ENCODE assay signal across 9 cellular contexts in the genomic region with DNA sequence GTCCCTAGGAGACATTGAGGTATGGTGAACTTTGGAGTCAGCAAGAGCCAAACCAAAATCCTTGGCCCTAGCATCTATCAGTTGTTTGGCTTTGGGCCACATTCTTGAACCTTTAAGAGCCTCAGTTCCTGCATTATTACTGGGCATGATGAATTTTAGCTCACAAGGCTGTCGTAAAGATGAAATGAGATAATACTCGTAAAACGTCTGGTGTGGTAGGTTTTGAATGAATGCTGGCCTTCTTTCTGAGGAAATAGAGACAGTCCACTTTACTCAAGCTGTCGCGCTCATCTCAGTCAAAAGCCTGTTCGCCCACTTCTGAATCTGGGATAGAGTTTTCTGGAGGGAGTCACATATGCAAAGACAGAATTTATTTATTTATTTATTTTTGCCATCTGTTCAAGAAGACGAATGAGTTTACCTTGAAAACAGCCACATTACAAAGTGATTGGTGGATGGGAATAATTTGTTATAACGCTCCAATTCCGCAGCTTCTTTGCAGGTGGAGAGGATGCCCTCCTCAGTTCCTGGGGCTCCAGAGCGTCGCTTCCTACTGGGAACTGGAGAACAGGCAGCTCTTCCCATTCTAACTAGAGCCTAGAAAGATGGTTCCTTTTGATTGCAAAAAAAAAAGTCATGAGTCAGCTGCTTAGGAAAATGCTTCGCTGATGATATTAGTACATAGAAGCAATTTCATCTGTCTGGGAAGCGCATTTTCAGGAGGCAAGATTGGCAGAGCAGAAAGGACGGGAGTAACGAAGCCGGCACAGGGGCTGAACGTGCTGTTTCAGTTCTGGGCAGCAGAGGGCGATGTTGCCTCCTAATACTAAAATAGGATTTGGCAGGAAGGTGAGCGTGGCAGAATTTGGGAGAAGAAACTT. TPM values are rescaled to one million over a fixed set of nuclear protein-coding genes. Genes with fewer than 3 reads are reported as not detected.
A peak's percentile ranks its signal among the peaks of the same experiment; 100 is the strongest.
DNase-seq lines count a peak whose midpoint lies in the region; ATAC-seq, FAIRE-seq and TF ChIP-seq lines count a peak whose summit lies in the region.
"Had no signal": no experiment of that assay in that cellular context is flagged by ENCODE, and none has a peak within 500 bp of the region (broad histone marks: within the 10 kb centered on the region; RNA-seq: fewer than 3 reads in every experiment).

No MANE protein-coding gene starts in this region.

- DNase-seq in GM06990 (ENCODE audit: extremely low read depth, insufficient read length) (peak; percentile 5), NCI-H345 treated with DMSO at 0.1 percent for 48 hours (lab: John Stamatoyannopoulos, UW; ENCODE audit: unreplicated experiment) (peak; percentile 16), endothelial cell of umbilical vein (ENCODE audit: low read depth, low spot score) (peak; percentile 63), mesothelial cell of epicardium (ENCODE audit: low spot score in 2 of 2, unreplicated experiment in 2 of 2) (peak; percentile 38 to 84)
- DNase-seq in activated CD4-positive, alpha-beta T cell treated with anti-CD3 and anti-CD28 coated beads, Interleukin-2, amount 50 U/mL, for 4 hours = peak; percentile 23 to 24
- DNase-seq in stimulated activated naive CD8-positive, alpha-beta T cell treated with anti-CD3 and anti-CD28 coated beads, Interleukin-15, amount 100 ng/mL, for 72 hours = peak; percentile 34 to 36

- H3K9me3 ChIP-seq in endothelial cell of umbilical vein (replicated peaks; ENCODE audit: control insufficient read depth, insufficient read depth, low read length) = no peaks in the 10 kb centered on the region

- H3K27me3 Mint-ChIP-seq in mesothelial cell of epicardium (ENCODE audit: low read depth) = peaks cover 40% of the 10 kb centered on the region
- peaks cover 47% of the 10 kb centered on the region for H3K27me3 Mint-ChIP-seq in stimulated activated naive CD8-positive, alpha-beta T cell treated with anti-CD3 and anti-CD28 coated beads, Interleukin-15, amount 100 ng/mL, for 72 hours

- H4K20me1 ChIP-seq in endothelial cell of umbilical vein (replicated peaks; ENCODE audit: control insufficient read depth, extremely low read depth, insufficient read depth, low read length) = no peaks in the 10 kb centered on the region

- ATAC-seq in HG03103 (IDR thresholded peaks at IDR 0.05; ENCODE audit: low read depth, unreplicated experiment) = peak; percentile 48
- no peak for ATAC-seq in stimulated activated naive CD8-positive, alpha-beta T cell treated with anti-CD3 and anti-CD28 coated beads, Interleukin-15, amount 100 ng/mL, for 72 hours
- no peak for ATAC-seq in GM18868 (IDR thresholded peaks at IDR 0.05; ENCODE audit: unreplicated experiment)

- H3K9ac ChIP-seq in endothelial cell of umbilical vein (replicated peaks; ENCODE audit: extremely low read depth, insufficient read depth, low read length) = no peak overlapping the region

- dilution Hi-C loops in endothelial cell of umbilical vein (cut with MboI; ENCODE audit: extremely low pct_ligation_motif_present, low sequenced_read_pairs) = no loop called here

- H3K36me3 Mint-ChIP-seq in mesothelial cell of epicardium = no peaks in the 10 kb centered on the region

- CTCF ChIA-PET in endothelial cell of umbilical vein (lab: Charles Lee) = interaction anchor here (0.6 to 4.6 kb wide), 26 partner anchors 8 to 1975 kb away, joined by 3 to 38 read pairs (median 4); no protein-coding TSS in a partner anchor

- POLR2A ChIA-PET in endothelial cell of umbilical vein (lab: Charles Lee) = no interaction called here

- H3K27ac Mint-ChIP-seq in mesothelial cell of epicardium = no peak overlapping the region
- H3K27ac Mint-ChIP-seq in stimulated activated naive CD8-positive, alpha-beta T cell treated with anti-CD3 and anti-CD28 coated beads, Interleukin-15, amount 100 ng/mL, for 72 hours = no peak overlapping the region
- H3K27ac Mint-ChIP-seq: dendritic cell treated with granulocyte-macrophage colony-stimulating factor and Interleukin-4, amounts not matched to agents 40 ng/mL and 50 ng/mL, for 4 days had no signal

- TF ChIP-seq CTCF in GM06990 (IDR thresholded peaks at IDR 0.05; ENCODE audit: insufficient read depth, low read length, poor library complexity, severe bottlenecking) (peak; percentile 94), endothelial cell of umbilical vein (IDR thresholded peaks at IDR 0.05; ENCODE audit: extremely low read depth in 1 of 2, insufficient read depth in 1 of 2, low read depth in 1 of 2, low read length in 2 of 2) (peak; percentile 89 to 90), mesothelial cell of epicardium (IDR thresholded peaks at IDR 0.05; ENCODE audit: unreplicated experiment) (peak; percentile 89)

- H3K27ac ChIP-seq in endothelial cell of umbilical vein (ENCODE audit: insufficient read depth, low read depth, low read length) = no peak overlapping the region

- TF ChIP-seq POLR2A in endothelial cell of umbilical vein (IDR thresholded peaks at IDR 0.05; ENCODE audit: low read depth, low read length) = no peak

- no peak overlapping the region for H2AFZ ChIP-seq in endothelial cell of umbilical vein (ENCODE audit: low read depth, low read length)

- H3K4me2 ChIP-seq in endothelial cell of umbilical vein (ENCODE audit: insufficient read depth, low read length) = peak overlapping the region; percentile 17

- H3K9me1 ChIP-seq in endothelial cell of umbilical vein (replicated peaks; ENCODE audit: control insufficient read depth, extremely low read depth, insufficient read depth, low read length) = no peaks in the 10 kb centered on the region

- no peaks in the 10 kb centered on the region for H3K36me3 ChIP-seq in GM06990 (ENCODE audit: control insufficient read depth, insufficient read depth, low read length)
- no peaks in the 10 kb centered on the region for H3K36me3 ChIP-seq in endothelial cell of umbilical vein (ENCODE audit: control insufficient read depth in 2 of 2, extremely low read depth in 1 of 2, insufficient read depth in 2 of 2, low read length in 2 of 2)

- no TSS peak for BruUV-seq in endothelial cell of umbilical vein (replicated peaks; lab: Mats Ljungman, UMichigan)

- no peaks in the 10 kb centered on the region; the same call in 1 of the 2 replicates for H3K27me3 ChIP-seq in GM06990 (replicated peaks; ENCODE audit: control insufficient read depth, insufficient read depth, low read length)
- H3K27me3 ChIP-seq in endothelial cell of umbilical vein (ENCODE audit: control insufficient read depth in 2 of 2, insufficient read depth in 2 of 2, low read length in 2 of 2) = peaks cover 0 to 11% of the 10 kb centered on the region in 2 experiments

- H3K79me2 ChIP-seq in endothelial cell of umbilical vein (ENCODE audit: control insufficient read depth, insufficient read depth, low read length) = no peaks in the 10 kb centered on the region

- H3K4me1 Mint-ChIP-seq in mesothelial cell of epicardium = peaks cover 12% of the 10 kb centered on the region
- H3K4me1 Mint-ChIP-seq in stimulated activated naive CD8-positive, alpha-beta T cell treated with anti-CD3 and anti-CD28 coated beads, Interleukin-15, amount 100 ng/mL, for 72 hours = peaks cover 3% of the 10 kb centered on the region

- no peaks in the 10 kb centered on the region for H3K9me3 Mint-ChIP-seq in mesothelial cell of epicardium
- H3K9me3 Mint-ChIP-seq in stimulated activated naive CD8-positive, alpha-beta T cell treated with anti-CD3 and anti-CD28 coated beads, Interleukin-15, amount 100 ng/mL, for 72 hours = no peaks in the 10 kb centered on the region
- H3K9me3 Mint-ChIP-seq: dendritic cell treated with granulocyte-macrophage colony-stimulating factor and Interleukin-4, amounts not matched to agents 40 ng/mL and 50 ng/mL, for 4 days had no signal

- FAIRE-seq in endothelial cell of umbilical vein (lab: Jason Lieb, UNC) = peak; percentile 95

- peak overlapping the region; percentile 25 for H3K4me3 Mint-ChIP-seq in mesothelial cell of epicardium
- no peak overlapping the region for H3K4me3 Mint-ChIP-seq in stimulated activated naive CD8-positive, alpha-beta T cell treated with anti-CD3 and anti-CD28 coated beads, Interleukin-15, amount 100 ng/mL, for 72 hours
- H3K4me3 Mint-ChIP-seq: dendritic cell treated with granulocyte-macrophage colony-stimulating factor and Interleukin-4, amounts not matched to agents 40 ng/mL and 50 ng/mL, for 4 days had no signal

- H3K4me3 ChIP-seq in GM06990 (replicated peaks; ENCODE audit: low read depth, low read length) (no peak overlapping the region), endothelial cell of umbilical vein (replicated peaks in 1 of 3; ENCODE audit: insufficient read depth in 1 of 3, low read depth in 1 of 3, low read length in 3 of 3) (no peak overlapping the region)

- intact Hi-C loops in endothelial cell of umbilical vein (cut with micrococcal nuclease) = loop anchor here (1.0 to 10.0 kb wide), 8 partner anchors 150 to 1876 kb away; no protein-coding TSS in a partner anchor

- peaks cover 2% of the 10 kb centered on the region for H3K4me1 ChIP-seq in endothelial cell of umbilical vein (ENCODE audit: control insufficient read depth, extremely low read depth, insufficient read depth, low read length)

TF ChIP-seq in endothelial cell of umbilical vein, 7 proteins besides CTCF, POLR2A, EP300 and RAD21:
- TF ChIP-seq GATA2 (IDR thresholded peaks at IDR 0.05; ENCODE audit: insufficient read depth, insufficient read length, low read depth, low read length) (no peak), FOS (IDR thresholded peaks at IDR 0.05; ENCODE audit: borderline replicate concordance, insufficient read depth, low read length) (no peak), JUN (IDR thresholded peaks at IDR 0.05; ENCODE audit: borderline replicate concordance, insufficient read depth, insufficient read length, low read depth) (no peak), POLR2AphosphoS5 (IDR thresholded peaks at IDR 0.05; ENCODE audit: insufficient read depth, low read depth, low read length) (no peak), EZH2 (IDR thresholded peaks at IDR 0.05; ENCODE audit: borderline replicate concordance, low read depth, low read length, severe bottlenecking) (no peak), MYC (IDR thresholded peaks at IDR 0.05; ENCODE audit: low read depth, low read length) (no peak)
- TF ChIP-seq, protein P1, sequence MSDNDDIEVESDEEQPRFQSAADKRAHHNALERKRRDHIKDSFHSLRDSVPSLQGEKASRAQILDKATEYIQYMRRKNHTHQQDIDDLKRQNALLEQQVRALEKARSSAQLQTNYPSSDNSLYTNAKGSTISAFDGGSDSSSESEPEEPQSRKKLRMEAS (IDR thresholded peaks at IDR 0.05; ENCODE audit: insufficient read depth, insufficient read length) = no peak

RNA-seq across cellular contexts. Expression of gene CYP2J2, which starts 49.9 kb away (rescaled TPM):
- 0.18 and 0.27 TPM in 2 replicates for total RNA-seq in endothelial cell of umbilical vein
- polyA plus RNA-seq in endothelial cell of umbilical vein = 0.06 TPM in 2 replicates
- 0.12 and 0.16 TPM in 2 replicates for polyA plus RNA-seq in endothelial cell of umbilical vein (2011; cell fraction: cytosol; rRNA removed)
- 0.20 and 0.54 TPM in 2 replicates for polyA plus RNA-seq in endothelial cell of umbilical vein (2011; cell fraction: nucleus; rRNA removed)
- not detected in 2 replicates for polyA plus RNA-seq in endothelial cell of umbilical vein (2012)
- polyA minus RNA-seq in endothelial cell of umbilical vein = not detected in 2 replicates
- polyA minus RNA-seq in endothelial cell of umbilical vein (2011; cell fraction: cytosol; rRNA and poly(A)+ RNA removed) = not detected
- not detected in 2 replicates for polyA minus RNA-seq in endothelial cell of umbilical vein (2011; cell fraction: nucleus; rRNA and poly(A)+ RNA removed)
- 2.8 to 3.1 TPM (median 2.9 TPM) in 3 replicates for total RNA-seq in mesothelial cell of epicardium

Comparison
In these comparisons a context has a peak if more than half of its experiments do, and no peak if none do; other contexts are left out.
1. DNase-seq: peak in every context shown above with its lines; median percentile 63 in endothelial cell of umbilical vein; 61 in mesothelial cell of epicardium; 35 in stimulated activated naive CD8-positive, alpha-beta T cell treated with anti-CD3 and anti-CD28 coated beads, Interleukin-15, amount 100 ng/mL, for 72 hours; 24 in activated CD4-positive, alpha-beta T cell treated with anti-CD3 and anti-CD28 coated beads, Interleukin-2, amount 50 U/mL, for 4 hours; 16 in NCI-H345 treated with DMSO at 0.1 percent for 48 hours; 5 in GM06990.